1 cellular context compared by ENCODE assay signal in the genomic region with DNA sequence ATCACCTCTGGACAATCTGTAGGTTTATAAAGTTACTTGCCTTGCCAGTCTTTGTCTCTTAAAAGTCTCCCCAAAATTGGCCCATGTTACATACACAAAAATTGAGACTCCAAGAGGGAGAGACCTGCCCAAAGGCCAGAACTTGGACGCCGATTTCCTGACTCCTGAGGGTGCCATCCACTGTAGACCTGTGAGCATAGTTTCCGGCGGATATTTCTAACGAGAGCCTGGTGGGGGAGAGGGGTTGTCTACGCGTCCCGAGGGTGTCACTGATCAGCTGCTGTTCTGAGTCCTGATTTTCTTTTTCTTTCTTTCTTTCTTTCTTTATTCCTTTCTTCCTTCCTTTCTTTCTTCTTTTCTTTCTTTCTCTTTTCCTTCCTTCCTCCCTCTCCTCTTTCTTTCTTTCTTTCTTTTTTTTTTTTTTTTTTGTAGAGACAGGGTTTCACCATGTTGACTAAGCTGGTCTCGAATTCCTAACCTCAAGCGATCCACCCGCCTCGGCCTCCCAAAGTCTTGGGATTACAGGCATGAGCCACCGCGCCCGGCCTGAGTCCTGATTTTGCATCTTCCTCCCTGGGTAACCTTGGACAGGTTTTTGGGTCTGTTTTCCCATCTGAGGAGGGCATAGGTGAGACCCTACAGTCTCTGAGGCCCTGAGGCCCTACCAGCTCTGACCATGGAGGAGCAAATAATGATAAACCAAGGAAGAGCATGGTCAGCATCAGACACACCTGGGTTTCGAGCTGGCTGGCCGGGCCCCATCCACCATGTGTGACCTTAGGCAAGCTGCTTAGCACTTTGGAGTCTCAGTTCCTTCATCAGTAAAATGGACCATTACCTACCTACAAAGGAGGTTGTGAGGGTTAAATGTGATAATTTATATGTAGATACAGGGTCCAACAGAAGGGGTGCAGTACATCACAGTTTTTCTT.
TF ChIP-seq lines count a peak whose summit lies in the region.

No MANE protein-coding gene starts in this region.

TF ChIP-seq in neural cell, 6 proteins besides CTCF, POLR2A, EP300 and RAD21 (continued from another document):
- TF ChIP-seq, protein P1, sequence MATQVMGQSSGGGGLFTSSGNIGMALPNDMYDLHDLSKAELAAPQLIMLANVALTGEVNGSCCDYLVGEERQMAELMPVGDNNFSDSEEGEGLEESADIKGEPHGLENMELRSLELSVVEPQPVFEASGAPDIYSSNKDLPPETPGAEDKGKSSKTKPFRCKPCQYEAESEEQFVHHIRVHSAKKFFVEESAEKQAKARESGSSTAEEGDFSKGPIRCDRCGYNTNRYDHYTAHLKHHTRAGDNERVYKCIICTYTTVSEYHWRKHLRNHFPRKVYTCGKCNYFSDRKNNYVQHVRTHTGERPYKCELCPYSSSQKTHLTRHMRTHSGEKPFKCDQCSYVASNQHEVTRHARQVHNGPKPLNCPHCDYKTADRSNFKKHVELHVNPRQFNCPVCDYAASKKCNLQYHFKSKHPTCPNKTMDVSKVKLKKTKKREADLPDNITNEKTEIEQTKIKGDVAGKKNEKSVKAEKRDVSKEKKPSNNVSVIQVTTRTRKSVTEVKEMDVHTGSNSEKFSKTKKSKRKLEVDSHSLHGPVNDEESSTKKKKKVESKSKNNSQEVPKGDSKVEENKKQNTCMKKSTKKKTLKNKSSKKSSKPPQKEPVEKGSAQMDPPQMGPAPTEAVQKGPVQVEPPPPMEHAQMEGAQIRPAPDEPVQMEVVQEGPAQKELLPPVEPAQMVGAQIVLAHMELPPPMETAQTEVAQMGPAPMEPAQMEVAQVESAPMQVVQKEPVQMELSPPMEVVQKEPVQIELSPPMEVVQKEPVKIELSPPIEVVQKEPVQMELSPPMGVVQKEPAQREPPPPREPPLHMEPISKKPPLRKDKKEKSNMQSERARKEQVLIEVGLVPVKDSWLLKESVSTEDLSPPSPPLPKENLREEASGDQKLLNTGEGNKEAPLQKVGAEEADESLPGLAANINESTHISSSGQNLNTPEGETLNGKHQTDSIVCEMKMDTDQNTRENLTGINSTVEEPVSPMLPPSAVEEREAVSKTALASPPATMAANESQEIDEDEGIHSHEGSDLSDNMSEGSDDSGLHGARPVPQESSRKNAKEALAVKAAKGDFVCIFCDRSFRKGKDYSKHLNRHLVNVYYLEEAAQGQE (IDR thresholded peaks at IDR 0.05; ENCODE audit: borderline replicate concordance) = no peak
- TF ChIP-seq EZH2 (IDR thresholded peaks at IDR 0.05; ENCODE audit: borderline replicate concordance, insufficient read depth, low read length, poor library complexity, severe bottlenecking) (no peak), SMC3 (conservative IDR thresholded peaks at IDR 0.05; ENCODE audit: poor library complexity) (no peak)
